Comparison of ENCODE assay signal across 23 cellular contexts in genomic region chr5:57725628-57726504, GRCh38.
DNase-seq lines count a peak whose midpoint lies in the region; ATAC-seq and TF ChIP-seq lines count a peak whose summit lies in the region.
"Had no signal": no experiment of that assay in that cellular context is flagged by ENCODE, and none has a peak within 500 bp of the region (broad histone marks: within the 10 kb centered on the region; RNA-seq: fewer than 3 reads in every experiment).

No MANE protein-coding gene starts in this region.

- no peak overlapping the region for H3K4me2 ChIP-seq in MM.1S (ENCODE audit: low read depth, low read length)

- no peak overlapping the region for H3K4me3 Mint-ChIP-seq in nephron progenitor cell
- H3K4me3 Mint-ChIP-seq: activated T-cell treated with anti-CD3 and anti-CD28 coated beads, Interleukin-2, amount 50 U/mL, for 4 hours; CD4-positive, CD25-positive, alpha-beta regulatory T cell; dendritic cell treated with granulocyte-macrophage colony-stimulating factor and Interleukin-4, amounts not matched to agents 40 ng/mL and 50 ng/mL, for 4 days; naive B cell; T-cell had no signal

- H3K9me3 Mint-ChIP-seq in nephron progenitor cell = peaks cover 24% of the 10 kb centered on the region

- no peak for TF ChIP-seq CTCF in AG10803 (conservative IDR thresholded peaks at IDR 0.05; ENCODE audit: low read length)
- TF ChIP-seq CTCF in nephron progenitor cell (IDR thresholded peaks at IDR 0.05) = no peak
- TF ChIP-seq CTCF in omental fat pad (IDR thresholded peaks at IDR 0.05) = no peak
- no peak for TF ChIP-seq CTCF in MM.1S (IDR thresholded peaks at IDR 0.05; ENCODE audit: low read length)

- ATAC-seq in omental fat pad (ENCODE audit: low FRiP score) (no peak), GM18520 (IDR thresholded peaks at IDR 0.05; ENCODE audit: unreplicated experiment) (no peak)
- ATAC-seq: activated T-cell treated with anti-CD3 and anti-CD28 coated beads, Interleukin-2, amount 50 U/mL, for 4 hours; left cardiac atrium; right cardiac atrium; T-cell; upper lobe of right lung had no signal

- no peaks in the 10 kb centered on the region for H3K27me3 ChIP-seq in MM.1S (replicated peaks; ENCODE audit: insufficient read depth, low read length)
- H3K27me3 ChIP-seq: upper lobe of right lung had no signal

- no peaks in the 10 kb centered on the region for H3K9me2 ChIP-seq in MM.1S (replicated peaks; ENCODE audit: insufficient read depth, low read length)

- H2AFZ ChIP-seq in MM.1S (ENCODE audit: low read length) = no peak overlapping the region

- no peaks in the 10 kb centered on the region for H3K27me3 Mint-ChIP-seq in nephron progenitor cell (ENCODE audit: low read depth, poor library complexity)
- H3K27me3 Mint-ChIP-seq: dendritic cell treated with granulocyte-macrophage colony-stimulating factor and Interleukin-4, amounts not matched to agents 40 ng/mL and 50 ng/mL, for 4 days had no signal

- peak; percentile 40 for DNase-seq in AG10803 (ENCODE audit: low read depth)
- peak; percentile 21 for DNase-seq in H4 (ENCODE audit: low spot score)
- peak; percentile 85 for DNase-seq in RPMI7951 (ENCODE audit: low read depth)
- no peak for DNase-seq in nephron progenitor cell
- no peak for DNase-seq in omental fat pad (ENCODE audit: low spot score)
- DNase-seq in MM.1S = no peak
- DNase-seq: activated naive CD4-positive, alpha-beta T cell treated with Interleukin-2 at 50 U/mL for 16 hours; activated T-cell treated with anti-CD3 and anti-CD28 coated beads, Interleukin-2, amount 50 U/mL, for 4 hours; amniotic stem cell; CD4-positive, CD25-positive, alpha-beta regulatory T cell; head of caudate nucleus; left cardiac atrium; mesendoderm; naive B cell; NCI-H1417; NCI-H2107; NCI-H510A treated with DMSO at 0.1 percent for 48 hours; right cardiac atrium; stimulated activated CD4-positive, alpha-beta T cell treated with anti-CD3 and anti-CD28 coated beads, Interleukin-15, amount 100 ng/mL, for 24 hours; T-cell; upper lobe of right lung had no signal

- H3K27ac Mint-ChIP-seq in nephron progenitor cell = peak overlapping the region; percentile 49
- H3K27ac Mint-ChIP-seq: CD4-positive, CD25-positive, alpha-beta regulatory T cell; dendritic cell treated with granulocyte-macrophage colony-stimulating factor and Interleukin-4, amounts not matched to agents 40 ng/mL and 50 ng/mL, for 4 days; naive B cell; T-cell had no signal

- no peaks in the 10 kb centered on the region; the same call in 1 of the 2 replicates for H3K9me3 ChIP-seq in MM.1S (replicated peaks; ENCODE audit: insufficient read depth, low read length)
- H3K9me3 ChIP-seq: upper lobe of right lung had no signal

- no peaks in the 10 kb centered on the region for H3K79me2 ChIP-seq in MM.1S (ENCODE audit: low read length)

- no peak overlapping the region for H3K4me3 ChIP-seq in AG10803 (ENCODE audit: low read length)
- H3K4me3 ChIP-seq in MM.1S (ENCODE audit: low read length) = no peak overlapping the region
- H3K4me3 ChIP-seq: upper lobe of right lung had no signal

- H3K36me3 Mint-ChIP-seq in nephron progenitor cell (ENCODE audit: low read depth) = peaks cover 11% of the 10 kb centered on the region
- H3K36me3 Mint-ChIP-seq: CD4-positive, CD25-positive, alpha-beta regulatory T cell; naive B cell; T-cell had no signal

- no peak overlapping the region for H3K27ac ChIP-seq in MM.1S (ENCODE audit: low read length)
- H3K27ac ChIP-seq: upper lobe of right lung had no signal

- no peaks in the 10 kb centered on the region for H3K4me1 ChIP-seq in MM.1S (ENCODE audit: low read length)
- H3K4me1 ChIP-seq: upper lobe of right lung had no signal

- H3K9ac ChIP-seq in MM.1S (ENCODE audit: low read length) = no peak overlapping the region

- H4K20me1 ChIP-seq in MM.1S (ENCODE audit: insufficient read depth, low read length) = no peaks in the 10 kb centered on the region

- H3F3A ChIP-seq in MM.1S (ENCODE audit: insufficient read depth, low read length) = no peaks in the 10 kb centered on the region

- H3K4me1 Mint-ChIP-seq in nephron progenitor cell = peaks cover 3% of the 10 kb centered on the region
- H3K4me1 Mint-ChIP-seq: CD4-positive, CD25-positive, alpha-beta regulatory T cell; naive B cell; T-cell had no signal

- no peaks in the 10 kb centered on the region for H3K36me3 ChIP-seq in MM.1S (replicated peaks; ENCODE audit: insufficient read depth, low read length)
- H3K36me3 ChIP-seq: upper lobe of right lung had no signal

Comparison
In these comparisons a context has a peak if more than half of its experiments do, and no peak if none do; other contexts are left out.
1. DNase-seq: peak in AG10803 (single experiment), H4 (single experiment) and RPMI7951 (single experiment); none in nephron progenitor cell (single experiment), omental fat pad (single experiment) and MM.1S (single experiment).